In the genomic region with DNA sequence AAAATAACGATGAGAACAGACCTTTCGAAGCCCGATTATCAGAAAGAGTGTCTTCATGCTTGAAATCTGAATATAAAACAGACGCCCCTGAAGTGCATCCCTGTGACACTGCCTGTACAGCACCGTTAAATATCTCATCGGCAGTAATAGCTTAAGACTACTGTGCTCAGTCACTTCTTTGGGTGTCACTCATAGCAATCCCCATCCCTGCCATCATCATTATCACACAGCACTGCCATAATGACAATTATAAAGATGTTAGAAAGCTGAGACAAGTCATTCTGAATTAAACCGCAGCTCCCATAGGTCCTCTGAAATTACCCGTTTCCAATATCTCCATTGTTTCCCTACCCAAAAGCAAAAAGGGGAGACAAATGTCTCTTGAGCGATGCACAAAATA, we compare ENCODE assay signal across 6 cellular contexts.
"Had no signal": no experiment of that assay in that cellular context is flagged by ENCODE, and none has a peak within 500 bp of the region (broad histone marks: within the 10 kb centered on the region; RNA-seq: fewer than 3 reads in every experiment).

No MANE protein-coding gene starts in this region.

- H3K9ac ChIP-seq: GM23248 had no signal

- ATAC-seq: K562 had no signal

- H3K27ac ChIP-seq: GM23248 had no signal

- H3K4me3 Mint-ChIP-seq: H9 had no signal

- H3K4me3 ChIP-seq: GM23248, K562 had no signal

- DNase-seq: GM23248, GOT3, H9, HCEC 1CT, IMR-90 had no signal

- H2AFZ ChIP-seq: GM23248 had no signal
